8 cellular contexts compared by ENCODE assay signal in genomic region chr6:35776364-35777215, GRCh38. TPM values are rescaled to one million over a fixed set of nuclear protein-coding genes. Genes with fewer than 3 reads are reported as not detected.
DNase-seq lines count a peak whose midpoint lies in the region; ATAC-seq and TF ChIP-seq lines count a peak whose summit lies in the region.

Gene CLPSL2 (plus strand): TSS chr6:35776598. CDS start chr6:35776619, 21 bp downstream.

- no peaks in the 10 kb centered on the region for H3K36me3 Mint-ChIP-seq in activated naive CD4-positive, alpha-beta T cell treated with anti-CD3 and anti-CD28 coated beads, Interleukin-2, amount 50 U/mL, for 72 hours

- H3K4me1 Mint-ChIP-seq in stimulated activated naive CD8-positive, alpha-beta T cell treated with anti-CD3 and anti-CD28 coated beads, Interleukin-15, amount 100 ng/mL, for 72 hours = peaks cover 9% of the 10 kb centered on the region

- peaks cover 59% of the 10 kb centered on the region for H3K27me3 Mint-ChIP-seq in stimulated activated naive CD8-positive, alpha-beta T cell treated with anti-CD3 and anti-CD28 coated beads, Interleukin-15, amount 100 ng/mL, for 72 hours

- no peak within 1 kb of the TSS for H3K27ac Mint-ChIP-seq in activated naive CD4-positive, alpha-beta T cell treated with anti-CD3 and anti-CD28 coated beads, Interleukin-2, amount 50 U/mL, for 72 hours
- peak within 1 kb of the TSS in 1 of 2 donors; percentile 38 for H3K27ac Mint-ChIP-seq in stimulated activated naive CD8-positive, alpha-beta T cell treated with anti-CD3 and anti-CD28 coated beads, Interleukin-15, amount 100 ng/mL, for 72 hours

- no peaks in the 10 kb centered on the region for H3K9me3 Mint-ChIP-seq in activated naive CD4-positive, alpha-beta T cell treated with anti-CD3 and anti-CD28 coated beads, Interleukin-2, amount 50 U/mL, for 72 hours
- H3K9me3 Mint-ChIP-seq in stimulated activated naive CD8-positive, alpha-beta T cell treated with anti-CD3 and anti-CD28 coated beads, Interleukin-15, amount 100 ng/mL, for 72 hours = no peaks in the 10 kb centered on the region

- peak within 1 kb of the TSS; percentile 76 to 80 for H3K4me3 Mint-ChIP-seq in stimulated activated naive CD8-positive, alpha-beta T cell treated with anti-CD3 and anti-CD28 coated beads, Interleukin-15, amount 100 ng/mL, for 72 hours

- H3K4me3 ChIP-seq in AG10803 (ENCODE audit: low read length) = peak within 1 kb of the TSS; percentile 20
- peak within 1 kb of the TSS; percentile 36 for H3K4me3 ChIP-seq in HFF-Myc (replicated peaks; ENCODE audit: low read depth, low read length)
- H3K4me3 ChIP-seq in iPS-18c (ENCODE audit: insufficient read depth, low read depth, low read length) = peak within 1 kb of the TSS; percentile 64

- peak; percentile 33 to 50 for ATAC-seq in activated naive CD4-positive, alpha-beta T cell treated with anti-CD3 and anti-CD28 coated beads, Interleukin-2, amount 50 U/mL, for 72 hours
- ATAC-seq in stimulated activated naive CD8-positive, alpha-beta T cell treated with anti-CD3 and anti-CD28 coated beads, Interleukin-15, amount 100 ng/mL, for 72 hours = peak; percentile 65

- no peaks in the 10 kb centered on the region for H3K9me3 ChIP-seq in iPS-18c (ENCODE audit: control insufficient read depth, insufficient read depth, low read length)

- TF ChIP-seq CTCF in AG10803 (conservative IDR thresholded peaks at IDR 0.05; ENCODE audit: low read length) (no peak), HFF-Myc (IDR thresholded peaks at IDR 0.05; ENCODE audit: low read depth, low read length, missing control alignments) (no peak)

- no peak for DNase-seq in AG10803 (ENCODE audit: low read depth)
- DNase-seq in HFF-Myc (ENCODE audit: extremely low read depth, low read depth) = no peak
- DNase-seq in activated naive CD4-positive, alpha-beta T cell treated with anti-CD3 and anti-CD28 coated beads, Interleukin-2, amount 50 U/mL, for 72 hours (ENCODE audit: low spot score in 2 of 2) = peak in 1 of 2 donors; percentile 18
- DNase-seq in stimulated activated naive CD8-positive, alpha-beta T cell treated with anti-CD3 and anti-CD28 coated beads, Interleukin-15, amount 100 ng/mL, for 72 hours = peak in 1 of 2 donors; percentile 5
- DNase-seq in SHP77 treated with DMSO at 0.1 percent for 48 hours (lab: John Stamatoyannopoulos, UW) = no peak
- DNase-seq in cerebellar nuclear complex (lab: John Stamatoyannopoulos, UW) = no peak
- DNase-seq in stimulated activated CD4-positive, alpha-beta T cell treated with anti-CD3 and anti-CD28 coated beads, Interleukin-12 subunit alpha, Interleukin-12 subunit beta, amount 100 ng/mL, for 4 hours = no peak

RNA-seq across cellular contexts. Expression of gene CLPSL2, which starts in this region (rescaled TPM):
- under 1 TPM in 1 of 2 donors, not detected in 1; 0.74 TPM for total RNA-seq in activated naive CD4-positive, alpha-beta T cell treated with anti-CD3 and anti-CD28 coated beads, Interleukin-2, amount 50 U/mL, for 72 hours

Comparison
In these comparisons a context has a peak if more than half of its experiments do, and no peak if none do; other contexts are left out.
1. Peak in ATAC-seq in activated naive CD4-positive, alpha-beta T cell treated with anti-CD3 and anti-CD28 coated beads, Interleukin-2, amount 50 U/mL, for 72 hours; RNA of the gene not detected or under 1 TPM.